ENCODE assay signal across 15 cellular contexts in genomic region chr12:76391461-76391860, GRCh38. TPM values are rescaled to one million over a fixed set of nuclear protein-coding genes. Genes with fewer than 3 reads are reported as not detected.
A peak's percentile ranks its signal among the peaks of the same experiment; 100 is the strongest.
DNase-seq lines count a peak whose midpoint lies in the region; ATAC-seq, FAIRE-seq and TF ChIP-seq lines count a peak whose summit lies in the region.
"Had no signal": no experiment of that assay in that cellular context is flagged by ENCODE, and none has a peak within 500 bp of the region (broad histone marks: within the 10 kb centered on the region; RNA-seq: fewer than 3 reads in every experiment).

No MANE protein-coding gene starts in this region.

- H3K27ac ChIP-seq in liver (ENCODE audit: low read depth in 1 of 2, low read length in 2 of 2) (no peak overlapping the region), HepG2 (ENCODE audit: extremely low read length, insufficient read depth, low read length) (no peak overlapping the region), K562 (ENCODE audit: extremely low read depth, low read depth, low read length) (no peak overlapping the region), esophagus squamous epithelium (peak overlapping the region in 3 of 4 donors; percentile 32 to 59 (median 48)), ascending aorta (no peak overlapping the region)

- CTCF ChIA-PET in HepG2 (lab: Yijun Ruan, JAX; ENCODE audit: low intra/inter-chr PET ratio, low total read pairs): no interaction called here
- CTCF ChIA-PET in K562 (lab: Yijun Ruan, JAX; ENCODE audit: low intra/inter-chr PET ratio): no interaction called here

- no peak for FAIRE-seq in HepG2 (lab: Jason Lieb, UNC)
- FAIRE-seq in K562 (lab: Jason Lieb, UNC): no peak

- H3K4me3 ChIP-seq in liver (ENCODE audit: low read depth in 1 of 3, low read length in 3 of 3): no peak overlapping the region
- H3K4me3 ChIP-seq in HepG2 (replicated peaks in 1 of 3; ENCODE audit: insufficient read depth in 1 of 3, low read depth in 2 of 3, low read length in 3 of 3): no peak overlapping the region
- no peak overlapping the region for H3K4me3 ChIP-seq in K562
- no peak overlapping the region for H3K4me3 ChIP-seq in esophagus squamous epithelium
- H3K4me3 ChIP-seq in ascending aorta: no peak overlapping the region
- H3K4me3 ChIP-seq: HAP-1 had no signal

- H3K4me1 Mint-ChIP-seq in stimulated activated effector memory CD8-positive, alpha-beta T cell treated with anti-CD3 and anti-CD28 coated beads, Interleukin-12 subunit alpha, Interleukin-12 subunit beta, amount 100 ng/mL, for 72 hours: no peaks in the 10 kb centered on the region

- in situ Hi-C loops in HepG2 (cut with HindIII; ENCODE audit: extremely low pct_ligation_motif_present, low pct_unique_long_range_greater_than_20kb) (no loop called here), K562 (cut with MboI) (no loop called here)

- H3K36me3 ChIP-seq in liver (ENCODE audit: control insufficient read depth in 4 of 4, insufficient read depth in 3 of 4, low read depth in 1 of 4, low read length in 3 of 4) (peaks cover 1 to 21% (median 8%) of the 10 kb centered on the region in 4 donors), HepG2 (replicated peaks in 1 of 2; ENCODE audit: control insufficient read depth in 1 of 2, insufficient read depth in 2 of 2, low read length in 2 of 2) (peaks cover 0 to 14% of the 10 kb centered on the region in 2 experiments; a peak in 2 of 5 replicates), K562 (ENCODE audit: control insufficient read depth, insufficient read depth, low read length) (peaks cover 53% of the 10 kb centered on the region), esophagus squamous epithelium (peaks cover 0 to 56% (median 0%) of the 10 kb centered on the region in 3 donors), ascending aorta (peaks cover 16 to 29% of the 10 kb centered on the region in 2 donors)

- H3K4me3 Mint-ChIP-seq in stimulated activated effector memory CD8-positive, alpha-beta T cell treated with anti-CD3 and anti-CD28 coated beads, Interleukin-12 subunit alpha, Interleukin-12 subunit beta, amount 100 ng/mL, for 72 hours: no peak overlapping the region

- DNase-seq in HepG2 (ENCODE audit: low spot score) (no peak), K562 (ENCODE audit: extremely low read depth in 1 of 4, low spot score in 3 of 4) (no peak), esophagus squamous epithelium (lab: John Stamatoyannopoulos, UW) (no peak), ascending aorta (ENCODE audit: low spot score in 2 of 2) (no peak)
- no peak for DNase-seq in stimulated activated effector memory CD8-positive, alpha-beta T cell treated with anti-CD3 and anti-CD28 coated beads, Interleukin-12 subunit alpha, Interleukin-12 subunit beta, amount 100 ng/mL, for 72 hours (ENCODE audit: low spot score in 2 of 2)
- DNase-seq: EL, Karpas-422, MM.1S, NCI-H1092 treated with DMSO at 0.1 percent for 48 hours, NCI-H510A treated with DMSO at 0.1 percent for 48 hours, NCI-H82 had no signal

- WGBS in liver: 71% methylated on average over 1 of the region's 1 CpG
- 97% methylated on average over 1 of the region's 1 CpG for WGBS in HepG2 (ENCODE audit: low lambda C conversion rate)
- 30% methylated on average over 1 of the region's 1 CpG for WGBS in K562 (ENCODE audit: insufficient coverage, low coverage, missing lambda C conversion rate)
- 21 to 58% methylated on average over 1 of the region's 1 CpG for WGBS in esophagus squamous epithelium, 2 donors

- no peaks in the 10 kb centered on the region for H3K27me3 ChIP-seq in liver (ENCODE audit: control insufficient read depth in 4 of 4, insufficient read depth in 4 of 4, low read length in 3 of 4)
- no peaks in the 10 kb centered on the region for H3K27me3 ChIP-seq in HepG2 (ENCODE audit: control insufficient read depth in 1 of 2, insufficient read depth in 2 of 2, low read length in 2 of 2)
- no peaks in the 10 kb centered on the region for H3K27me3 ChIP-seq in K562 (ENCODE audit: control insufficient read depth in 2 of 2, insufficient read depth in 2 of 2, low read length in 2 of 2)
- no peaks in the 10 kb centered on the region for H3K27me3 ChIP-seq in esophagus squamous epithelium
- H3K27me3 ChIP-seq in ascending aorta: no peaks in the 10 kb centered on the region

- H3K9ac ChIP-seq in liver (ENCODE audit: low read depth in 1 of 2, low read length in 2 of 2) (no peak overlapping the region), HepG2 (ENCODE audit: insufficient read depth, low read depth, low read length) (no peak overlapping the region), K562 (ENCODE audit: insufficient read depth in 1 of 2, low read depth in 2 of 2, low read length in 2 of 2) (no peak overlapping the region)

- peak overlapping the region; percentile 17 for H3K27ac Mint-ChIP-seq in stimulated activated effector memory CD8-positive, alpha-beta T cell treated with anti-CD3 and anti-CD28 coated beads, Interleukin-12 subunit alpha, Interleukin-12 subunit beta, amount 100 ng/mL, for 72 hours

- H3K9me3 ChIP-seq in liver (ENCODE audit: control insufficient read depth in 4 of 4, low read length in 3 of 4) (no peaks in the 10 kb centered on the region), HepG2 (ENCODE audit: low read length) (no peaks in the 10 kb centered on the region), K562 (replicated peaks; ENCODE audit: control insufficient read depth, insufficient read depth, low read depth, low read length) (no peaks in the 10 kb centered on the region), esophagus squamous epithelium (no peaks in the 10 kb centered on the region), ascending aorta (no peaks in the 10 kb centered on the region)
- H3K9me3 ChIP-seq: HAP-1 had no signal

- H3K9me1 ChIP-seq in K562 (ENCODE audit: control insufficient read depth, insufficient read depth, low read length): no peaks in the 10 kb centered on the region

- H3K36me3 Mint-ChIP-seq in stimulated activated effector memory CD8-positive, alpha-beta T cell treated with anti-CD3 and anti-CD28 coated beads, Interleukin-12 subunit alpha, Interleukin-12 subunit beta, amount 100 ng/mL, for 72 hours: peaks cover 86% of the 10 kb centered on the region

- no peaks in the 10 kb centered on the region for H3K9me3 Mint-ChIP-seq in stimulated activated effector memory CD8-positive, alpha-beta T cell treated with anti-CD3 and anti-CD28 coated beads, Interleukin-12 subunit alpha, Interleukin-12 subunit beta, amount 100 ng/mL, for 72 hours

- peak; percentile 7 to 18 for TF ChIP-seq RAD21 in liver (IDR thresholded peaks at IDR 0.05)
- no peak for TF ChIP-seq RAD21 in HepG2 (CRISPR knock-in tag; IDR thresholded peaks at IDR 0.05)
- TF ChIP-seq RAD21 in K562 (CRISPR knock-in tag; conservative IDR thresholded peaks at IDR 0.05 in 1 of 2, IDR thresholded peaks at IDR 0.05 in 1 of 2): no peak

- BruUV-seq in HepG2 (replicated peaks; lab: Mats Ljungman, UMichigan): no TSS peak
- no TSS peak for BruUV-seq in K562 (replicated peaks; lab: Mats Ljungman, UMichigan)

- TF ChIP-seq CTCF in liver (IDR thresholded peaks at IDR 0.05; ENCODE audit: low read depth, low read length, missing input control): no peak
- no peak for TF ChIP-seq CTCF in HepG2 (CRISPR knock-in tag; IDR thresholded peaks at IDR 0.05)
- TF ChIP-seq CTCF in K562 (IDR thresholded peaks at IDR 0.05 in 2 of 3, conservative IDR thresholded peaks at IDR 0.05 in 1 of 3; ENCODE audit: insufficient read depth in 2 of 3, low read depth in 1 of 3, low read length in 3 of 3): no peak
- TF ChIP-seq CTCF in esophagus squamous epithelium (IDR thresholded peaks at IDR 0.05): no peak
- no peak for TF ChIP-seq CTCF in ascending aorta (IDR thresholded peaks at IDR 0.05)

- ATAC-seq in HepG2 (no peak), K562 (peak; percentile 26; the same call in 1 of the 3 replicates), GM21529 (IDR thresholded peaks at IDR 0.05; ENCODE audit: unreplicated experiment) (no peak)
- ATAC-seq in stimulated activated effector memory CD8-positive, alpha-beta T cell treated with anti-CD3 and anti-CD28 coated beads, Interleukin-12 subunit alpha, Interleukin-12 subunit beta, amount 100 ng/mL, for 72 hours: no peak
- ATAC-seq: Right ventricle myocardium inferior had no signal

- POLR2A ChIA-PET in HepG2 (lab: Yijun Ruan, JAX): no interaction called here
- POLR2A ChIA-PET in K562 (lab: Yijun Ruan, JAX): no interaction called here

- TF ChIP-seq EP300 in HepG2 (IDR thresholded peaks at IDR 0.05; ENCODE audit: low read depth in 2 of 2, low read length in 2 of 2) (no peak), HepG2 (CRISPR knock-in tag; IDR thresholded peaks at IDR 0.05; ENCODE audit: borderline replicate concordance) (no peak), K562 (IDR thresholded peaks at IDR 0.05; ENCODE audit: low read length) (no peak)

- H3K79me2 ChIP-seq in HepG2 (ENCODE audit: insufficient read depth, low read length) (no peaks in the 10 kb centered on the region), K562 (ENCODE audit: control insufficient read depth, insufficient read depth, low read length) (no peaks in the 10 kb centered on the region)

- H3K4me1 ChIP-seq in liver (ENCODE audit: control insufficient read depth in 4 of 4, insufficient read depth in 4 of 4, low read length in 3 of 4): no peaks in the 10 kb centered on the region
- H3K4me1 ChIP-seq in HepG2 (ENCODE audit: insufficient read depth, low read length): no peaks in the 10 kb centered on the region
- no peaks in the 10 kb centered on the region for H3K4me1 ChIP-seq in K562 (replicated peaks in 1 of 2; ENCODE audit: control insufficient read depth in 2 of 2, insufficient read depth in 2 of 2, low read length in 2 of 2)
- H3K4me1 ChIP-seq in esophagus squamous epithelium: peaks cover 4 to 42% (median 6%) of the 10 kb centered on the region in 3 donors
- no peaks in the 10 kb centered on the region for H3K4me1 ChIP-seq in ascending aorta
- H3K4me1 ChIP-seq: HAP-1 had no signal

- intact Hi-C loops in HepG2 (cut with micrococcal nuclease; ENCODE audit: unreplicated experiment) (no loop called here), K562 (cut with micrococcal nuclease) (no loop called here), esophagus squamous epithelium (cut with DNase I) (no loop called here), ascending aorta (cut with DNase I) (no loop called here)

- H2AFZ ChIP-seq in HepG2 (ENCODE audit: low read length): no peak overlapping the region
- H2AFZ ChIP-seq in K562 (ENCODE audit: low read depth, low read length): no peak overlapping the region

- TF ChIP-seq POLR2A in HepG2 (IDR thresholded peaks at IDR 0.05; ENCODE audit: insufficient read depth in 1 of 2, low read depth in 2 of 2, low read length in 2 of 2) (no peak), K562 (conservative IDR thresholded peaks at IDR 0.05) (no peak), esophagus squamous epithelium (IDR thresholded peaks at IDR 0.05) (no peak)

- no peaks in the 10 kb centered on the region for H4K20me1 ChIP-seq in HepG2 (ENCODE audit: insufficient read depth, low read length)
- no peaks in the 10 kb centered on the region for H4K20me1 ChIP-seq in K562 (replicated peaks; ENCODE audit: control insufficient read depth, insufficient read depth, low read length)

- H3K4me2 ChIP-seq in HepG2 (ENCODE audit: low read depth, low read length) (no peak overlapping the region), K562 (ENCODE audit: insufficient read depth, low read length) (no peak overlapping the region)

RNA-seq across cellular contexts. Expression of gene BBS10, which starts 43.2 kb away (rescaled TPM):
- total RNA-seq in liver (1 to 10 TPM; 4.7 to 6.7 TPM), HepG2 (2016; rRNA removed; fragmentation: Illumina TruSeq; extraction: Trizol) (7.4 and 11.5 TPM in 2 replicates), K562 (2014; rRNA removed) (4.6 and 4.7 TPM in 2 replicates), K562 (2014; rRNA removed; fragmentation: Illumina TruSeq; extraction: Trizol) (8.2 and 9.4 TPM in 2 replicates), K562 (2015; rRNA removed; fragmentation: Illumina TruSeq; extraction: Trizol) (6.8 and 7.3 TPM in 2 replicates), K562 (2021) (5.9 and 6.1 TPM in 2 replicates), esophagus squamous epithelium (1 to 10 TPM; 2.7 to 8.4 (median 5.4) TPM), ascending aorta (3.8 TPM)
- polyA plus RNA-seq in liver (1 to 10 TPM; 2.5 to 3.3 TPM), HepG2 (2011; rRNA removed) (4.5 and 4.9 TPM in 2 replicates), K562 (2011; rRNA removed) (11.9 and 14.9 TPM in 2 replicates), K562 (2014; fragmentation: Illumina TruSeq; extraction: Trizol) (7.2 and 8.3 TPM in 2 replicates), K562 (2014; fragmentation: Nextera tagmentation; extraction: Ambion mirVana) (1 to 10 TPM; 2.3 to 2.7 TPM), K562 (2014; rRNA removed) (5.8 TPM in 2 replicates)
- total RNA-seq in HepG2 (2016; cell fraction: cytosol; rRNA removed; fragmentation: Illumina TruSeq; extraction: Trizol; ENCODE audit: low read depth): 0.79 and 0.91 TPM in 2 replicates
- 8.2 and 11.6 TPM in 2 replicates for total RNA-seq in HepG2 (2016; cell fraction: insoluble cytoplasmic fraction; rRNA removed; fragmentation: Illumina TruSeq; extraction: Trizol)
- total RNA-seq in HepG2 (2016; cell fraction: membrane; rRNA removed; fragmentation: Illumina TruSeq; extraction: Trizol): 3.6 and 4.9 TPM in 2 replicates
- total RNA-seq in HepG2 (2016; cell fraction: nucleus; rRNA removed; fragmentation: Illumina TruSeq; extraction: Trizol): 6.6 and 8.6 TPM in 2 replicates
- polyA plus RNA-seq in HepG2 (2011; cell fraction: cytosol; rRNA removed): 1.6 and 3.0 TPM in 2 replicates
- 1.5 and 2.6 TPM in 2 replicates for polyA plus RNA-seq in HepG2 (2011; cell fraction: nucleus; rRNA removed)
- 5.6 and 5.8 TPM in 2 replicates for polyA plus RNA-seq in HepG2 (2012)
- 0.46 and 0.57 TPM in 2 replicates for polyA plus RNA-seq in HepG2 (2016; cell fraction: cytosol; fragmentation: Illumina TruSeq; extraction: Trizol; ENCODE audit: low read depth)
- 9.0 and 11.2 TPM in 2 replicates for polyA plus RNA-seq in HepG2 (2016; cell fraction: insoluble cytoplasmic fraction; fragmentation: Illumina TruSeq; extraction: Trizol; ENCODE audit: low read depth)
- 1.5 and 2.4 TPM in 2 replicates for polyA plus RNA-seq in HepG2 (2016; cell fraction: membrane; fragmentation: Illumina TruSeq; extraction: Trizol; ENCODE audit: low read depth)
- polyA plus RNA-seq in HepG2 (2016; cell fraction: nucleus; fragmentation: Illumina TruSeq; extraction: Trizol; ENCODE audit: insufficient read depth, low read depth): 9.2 and 9.4 TPM in 2 replicates
- polyA minus RNA-seq in HepG2 (2011; rRNA and poly(A)+ RNA removed; ENCODE audit: low replicate concordance): 1.4 and 2.2 TPM in 2 replicates
- 4.0 and 5.0 TPM in 2 replicates for polyA minus RNA-seq in HepG2 (2011; cell fraction: cytosol; rRNA and poly(A)+ RNA removed)
- 7.1 and 8.7 TPM in 2 replicates for polyA minus RNA-seq in HepG2 (2011; cell fraction: nucleus; rRNA and poly(A)+ RNA removed)
- total RNA-seq in K562 (2011; cell fraction: chromatin; rRNA removed; ENCODE audit: low replicate concordance): 2.8 and 10.1 TPM in 2 replicates
- total RNA-seq in K562 (2011; cell fraction: nucleolus; rRNA removed): 3.0 and 3.3 TPM in 2 replicates
- total RNA-seq in K562 (2011; cell fraction: nucleoplasm; rRNA removed): 5.6 and 11.4 TPM in 2 replicates
- polyA plus RNA-seq in K562 (2011; cell fraction: cytosol; rRNA removed): 1.7 and 4.6 TPM in 2 replicates
- polyA plus RNA-seq in K562 (2011; cell fraction: nucleus; rRNA removed): 4.9 and 7.6 TPM in 2 replicates
- 4.8 and 5.1 TPM in 2 replicates for polyA plus RNA-seq in K562 (2012)
- polyA minus RNA-seq in K562 (2011; rRNA and poly(A)+ RNA removed): 8.2 and 8.8 TPM in 2 replicates
- polyA minus RNA-seq in K562 (2011; cell fraction: cytosol; rRNA and poly(A)+ RNA removed): 3.1 and 3.5 TPM in 2 replicates
- 3.9 and 9.2 TPM in 2 replicates for polyA minus RNA-seq in K562 (2011; cell fraction: nucleus; rRNA and poly(A)+ RNA removed)

Comparison
In these comparisons a context has a peak if more than half of its experiments do, and no peak if none do; other contexts are left out.
1. H3K27ac ChIP-seq: peak in esophagus squamous epithelium (3 of 4); none in liver (0 of 2), HepG2 (single experiment), K562 (single experiment) and ascending aorta (0 of 2).